1 cellular context compared by ENCODE assay signal in genomic region chr16:2039286-2040030, GRCh38.
TF ChIP-seq lines count a peak whose summit lies in the region.

No MANE protein-coding gene starts in this region.

TF ChIP-seq in K562, 482 proteins besides CTCF, POLR2A, EP300 and RAD21:
- TF ChIP-seq POLR2G (IDR thresholded peaks at IDR 0.05; ENCODE audit: low read depth, low read length) (peak; percentile 47; the same call in 1 of the 2 replicates), BRF2 (IDR thresholded peaks at IDR 0.05; ENCODE audit: borderline replicate concordance, insufficient read depth, insufficient read length) (no peak), ZBTB40 (IDR thresholded peaks at IDR 0.05) (no peak), ZBTB40 (CRISPR knock-in tag; IDR thresholded peaks at IDR 0.05) (0 out of 2 replicates have a peak, but pooled peaks have one; percentile 18), SPI1 (IDR thresholded peaks at IDR 0.05; ENCODE audit: borderline replicate concordance, low read depth, low read length) (peak; percentile 82), MBD2 (IDR thresholded peaks at IDR 0.05; ENCODE audit: borderline replicate concordance, low read depth) (0 out of 2 replicates have a peak, but pooled peaks have one; percentile 12), SMARCA5 (IDR thresholded peaks at IDR 0.05) (no peak), TFAP4 (CRISPR knock-in tag; IDR thresholded peaks at IDR 0.05; ENCODE audit: borderline replicate concordance) (peak; percentile 50; the same call in 1 of the 2 replicates)
